In genomic region chr11:44316388-44317240, GRCh38 we compare ENCODE assay signal across 8 cellular contexts.
A peak's percentile ranks its signal among the peaks of the same experiment; 100 is the strongest.
DNase-seq lines count a peak whose midpoint lies in the region; ATAC-seq and TF ChIP-seq lines count a peak whose summit lies in the region.

No MANE protein-coding gene starts in this region.

- peak; percentile 28 for ATAC-seq in SK-N-SH treated with all-trans-retinoic acid at 6 μM for 48 hours
- ATAC-seq in stimulated activated naive B cell treated with anti-CD40 and anti-IgM and Interleukin-4, amounts not matched to agents 10 μg/mL and 1 μg/mL and 100 μg/mL, for 72 hours (replicated peaks): peak in 1 of 2 donors; percentile 29
- ATAC-seq in HG02981 (IDR thresholded peaks at IDR 0.05; ENCODE audit: unreplicated experiment): no peak
- ATAC-seq in GM19463 (IDR thresholded peaks at IDR 0.05; ENCODE audit: unreplicated experiment): no peak

- no peaks in the 10 kb centered on the region for H3K9me3 Mint-ChIP-seq in stimulated activated naive B cell treated with anti-CD40 and anti-IgM and Interleukin-4, amounts not matched to agents 10 μg/mL and 1 μg/mL and 100 μg/mL, for 72 hours

- no peaks in the 10 kb centered on the region for H3K9me3 ChIP-seq in iPS-15b (ENCODE audit: control insufficient read depth, insufficient read depth, low read length)

- no peaks in the 10 kb centered on the region for H3K36me3 ChIP-seq in iPS-15b (ENCODE audit: control insufficient read depth, insufficient read depth, low read length)

- H3K4me3 Mint-ChIP-seq in stimulated activated naive B cell treated with anti-CD40 and anti-IgM and Interleukin-4, amounts not matched to agents 10 μg/mL and 1 μg/mL and 100 μg/mL, for 72 hours: peak overlapping the region; percentile 39 to 42

- H3K4me1 Mint-ChIP-seq in stimulated activated naive B cell treated with anti-CD40 and anti-IgM and Interleukin-4, amounts not matched to agents 10 μg/mL and 1 μg/mL and 100 μg/mL, for 72 hours: peaks cover 19 to 38% of the 10 kb centered on the region in 2 donors

- no peak overlapping the region for H3K27ac Mint-ChIP-seq in stimulated activated naive B cell treated with anti-CD40 and anti-IgM and Interleukin-4, amounts not matched to agents 10 μg/mL and 1 μg/mL and 100 μg/mL, for 72 hours

- peak overlapping the region; percentile 42 for H3K4me3 ChIP-seq in iPS-15b (ENCODE audit: low read depth, low read length)

- DNase-seq in NCI-H1436 (lab: John Stamatoyannopoulos, UW): peak; percentile 67
- DNase-seq in NCI-H1436 treated with DMSO at 0.1 percent for 48 hours (lab: John Stamatoyannopoulos, UW): no peak
- no peak for DNase-seq in stimulated activated naive B cell treated with anti-CD40 and anti-IgM and Interleukin-4, amounts not matched to agents 10 μg/mL and 1 μg/mL and 100 μg/mL, for 72 hours
- DNase-seq in middle frontal gyrus (ENCODE audit: extremely low spot score, low spot score): no peak

- peaks cover 0 to 3% of the 10 kb centered on the region in 2 donors for H3K36me3 Mint-ChIP-seq in stimulated activated naive B cell treated with anti-CD40 and anti-IgM and Interleukin-4, amounts not matched to agents 10 μg/mL and 1 μg/mL and 100 μg/mL, for 72 hours

- peaks cover 87 to 100% of the 10 kb centered on the region in 2 donors for H3K27me3 Mint-ChIP-seq in stimulated activated naive B cell treated with anti-CD40 and anti-IgM and Interleukin-4, amounts not matched to agents 10 μg/mL and 1 μg/mL and 100 μg/mL, for 72 hours

- peaks cover 100% of the 10 kb centered on the region for H3K27me3 ChIP-seq in iPS-15b (ENCODE audit: control insufficient read depth, insufficient read depth, low read length)

- no peak overlapping the region for H3K9ac ChIP-seq in iPS-15b (ENCODE audit: low read depth, low read length)

- peaks cover 8% of the 10 kb centered on the region for H3K4me1 ChIP-seq in iPS-15b (ENCODE audit: control insufficient read depth, insufficient read depth, low read length)

TF ChIP-seq in SK-N-SH treated with all-trans-retinoic acid at 6 μM for 48 hours, 23 proteins besides CTCF, POLR2A, EP300 and RAD21:
- no peak for TF ChIP-seq CSRNP3 (CRISPR knock-in tag; IDR thresholded peaks at IDR 0.05)
- TF ChIP-seq ISL1 (CRISPR knock-in tag; IDR thresholded peaks at IDR 0.05): no peak
- no peak for TF ChIP-seq ZFP3 (CRISPR knock-in tag; IDR thresholded peaks at IDR 0.05)
- TF ChIP-seq ZNF565 (CRISPR knock-in tag; conservative IDR thresholded peaks at IDR 0.05; ENCODE audit: low read depth): no peak
- no peak for TF ChIP-seq ESRRG (CRISPR knock-in tag; IDR thresholded peaks at IDR 0.05)
- TF ChIP-seq ZNF70 (CRISPR knock-in tag; IDR thresholded peaks at IDR 0.05): no peak
- no peak for TF ChIP-seq ARNTL (CRISPR knock-in tag; IDR thresholded peaks at IDR 0.05; ENCODE audit: borderline replicate concordance, low read depth)
- no peak for TF ChIP-seq PPARA (CRISPR knock-in tag; IDR thresholded peaks at IDR 0.05; ENCODE audit: borderline replicate concordance)
- TF ChIP-seq CREB5 (CRISPR knock-in tag; IDR thresholded peaks at IDR 0.05; ENCODE audit: low read depth): no peak
- TF ChIP-seq ZFP30 (CRISPR knock-in tag; IDR thresholded peaks at IDR 0.05): no peak
- no peak for TF ChIP-seq SNAI2 (CRISPR knock-in tag; IDR thresholded peaks at IDR 0.05)
- TF ChIP-seq TSHZ2 (CRISPR knock-in tag; IDR thresholded peaks at IDR 0.05): no peak
- no peak for TF ChIP-seq BACH2 (CRISPR knock-in tag; IDR thresholded peaks at IDR 0.05; ENCODE audit: borderline replicate concordance)
- TF ChIP-seq CSDC2 (CRISPR knock-in tag; IDR thresholded peaks at IDR 0.05): no peak
- TF ChIP-seq ZNF8 (CRISPR knock-in tag; IDR thresholded peaks at IDR 0.05): no peak
